ENCODE assay signal across 8 cellular contexts in genomic region chr14:35687335-35687939, GRCh38.
DNase-seq lines count a peak whose midpoint lies in the region; ATAC-seq and TF ChIP-seq lines count a peak whose summit lies in the region.

No MANE protein-coding gene starts in this region.

- no peak overlapping the region for H3K4me3 Mint-ChIP-seq in T-helper 2 cell treated with Interferon-gamma antibody and Interleukin-4, amounts not matched to agents 5 μg/mL and 100 μg/mL, for 36 hours

- H3K9ac ChIP-seq in NT2/D1 (ENCODE audit: insufficient read length, low read depth): no peak overlapping the region

- H3K36me3 Mint-ChIP-seq in T-helper 2 cell treated with Interferon-gamma antibody and Interleukin-4, amounts not matched to agents 5 μg/mL and 100 μg/mL, for 36 hours (ENCODE audit: low read depth): peaks cover 9% of the 10 kb centered on the region

- TF ChIP-seq POLR2A in breast epithelium (IDR thresholded peaks at IDR 0.05): no peak

- no peaks in the 10 kb centered on the region for H3K4me1 ChIP-seq in NT2/D1 (ENCODE audit: insufficient read depth, insufficient read length)
- no peaks in the 10 kb centered on the region for H3K4me1 ChIP-seq in breast epithelium
- no peaks in the 10 kb centered on the region for H3K4me1 ChIP-seq in thoracic aorta (ENCODE audit: control insufficient read depth in 1 of 2, low read depth in 2 of 2)

- H3K4me1 Mint-ChIP-seq in T-helper 2 cell treated with Interferon-gamma antibody and Interleukin-4, amounts not matched to agents 5 μg/mL and 100 μg/mL, for 36 hours (ENCODE audit: low read depth): peaks cover 21% of the 10 kb centered on the region

- H3K9me3 Mint-ChIP-seq in T-helper 2 cell treated with Interferon-gamma antibody and Interleukin-4, amounts not matched to agents 5 μg/mL and 100 μg/mL, for 36 hours: no peaks in the 10 kb centered on the region

- no peak for TF ChIP-seq EP300 in Ishikawa (IDR thresholded peaks at IDR 0.05; ENCODE audit: borderline replicate concordance)

- H3K9me3 ChIP-seq in NT2/D1 (ENCODE audit: insufficient read depth, low read length) (no peaks in the 10 kb centered on the region), breast epithelium (no peaks in the 10 kb centered on the region), thoracic aorta (no peaks in the 10 kb centered on the region)

- H3K27ac ChIP-seq in breast epithelium (no peak overlapping the region), thoracic aorta (no peak overlapping the region)

- H3K27me3 Mint-ChIP-seq in T-helper 2 cell treated with Interferon-gamma antibody and Interleukin-4, amounts not matched to agents 5 μg/mL and 100 μg/mL, for 36 hours (ENCODE audit: low read depth): no peaks in the 10 kb centered on the region

- TF ChIP-seq CTCF in AG09319 (IDR thresholded peaks at IDR 0.05; ENCODE audit: low read depth, low read length): peak; percentile 78
- TF ChIP-seq CTCF in GM12874 (IDR thresholded peaks at IDR 0.05; ENCODE audit: insufficient read depth, low read depth, low read length): peak; percentile 52; the same call in 1 of the 2 replicates
- peak; percentile 24 to 67 (median 32) for TF ChIP-seq CTCF in breast epithelium (IDR thresholded peaks at IDR 0.05)
- peak; percentile 32 for TF ChIP-seq CTCF in thoracic aorta (IDR thresholded peaks at IDR 0.05)

- intact Hi-C loops in breast epithelium (cut with DNase I; ENCODE audit: low total_unique reads): no loop called here

- peak; percentile 8 for DNase-seq in AG09319 (ENCODE audit: extremely low read depth, low read depth)
- peak; percentile 8 for DNase-seq in NT2/D1 (ENCODE audit: low read depth, low spot score)
- DNase-seq in breast epithelium (ENCODE audit: low spot score in 2 of 2): no peak
- peak; percentile 67 for DNase-seq in left kidney (ENCODE audit: low read depth, low spot score)
- DNase-seq in thoracic aorta (ENCODE audit: low spot score): no peak
- no peak for DNase-seq in T-helper 2 cell treated with Interferon-gamma antibody and Interleukin-4, amounts not matched to agents 5 μg/mL and 100 μg/mL, for 36 hours (ENCODE audit: low spot score)

- H3K4me3 ChIP-seq in NT2/D1 (ENCODE audit: insufficient read length, low read depth) (no peak overlapping the region), breast epithelium (no peak overlapping the region), thoracic aorta (no peak overlapping the region)

- no peaks in the 10 kb centered on the region for H3K27me3 ChIP-seq in NT2/D1 (ENCODE audit: insufficient read depth, insufficient read length)
- H3K27me3 ChIP-seq in breast epithelium: no peaks in the 10 kb centered on the region
- no peaks in the 10 kb centered on the region for H3K27me3 ChIP-seq in thoracic aorta (replicated peaks; ENCODE audit: insufficient read depth)

- TF ChIP-seq RAD21 in Ishikawa (IDR thresholded peaks at IDR 0.05; ENCODE audit: low read depth): peak; percentile 86

- no peak overlapping the region for H3K27ac Mint-ChIP-seq in T-helper 2 cell treated with Interferon-gamma antibody and Interleukin-4, amounts not matched to agents 5 μg/mL and 100 μg/mL, for 36 hours

- H3K36me3 ChIP-seq in NT2/D1 (ENCODE audit: insufficient read depth, insufficient read length, low read length): no peaks in the 10 kb centered on the region
- H3K36me3 ChIP-seq in breast epithelium: no peaks in the 10 kb centered on the region
- H3K36me3 ChIP-seq in thoracic aorta: peaks cover 14% of the 10 kb centered on the region

- ATAC-seq in thoracic aorta (ENCODE audit: insufficient number of reproducible peaks, low FRiP score, low read depth): no peak

TF ChIP-seq in Ishikawa, 13 proteins besides CTCF, POLR2A, EP300 and RAD21:
- TF ChIP-seq TAF1 (IDR thresholded peaks at IDR 0.05; ENCODE audit: low read depth) (no peak), REST (IDR thresholded peaks at IDR 0.05; ENCODE audit: low read depth) (no peak), FOXM1 (IDR thresholded peaks at IDR 0.05; ENCODE audit: borderline replicate concordance, low read depth) (no peak), USF1 (IDR thresholded peaks at IDR 0.05) (no peak), TCF12 (IDR thresholded peaks at IDR 0.05; ENCODE audit: low read depth) (no peak)

Comparison
In these comparisons a context has a peak if more than half of its experiments do, and no peak if none do; other contexts are left out.
1. DNase-seq: peak in AG09319 (single experiment), NT2/D1 (single experiment) and left kidney (single experiment); none in breast epithelium (0 of 2), thoracic aorta (single experiment) and T-helper 2 cell treated with Interferon-gamma antibody and Interleukin-4, amounts not matched to agents 5 μg/mL and 100 μg/mL, for 36 hours (single experiment).
2. Peak in every context shown above with its lines, with median percentiles within 50 percentile points of each other: CTCF ChIP-seq.